In genomic region chr14:43790681-43791080, GRCh38 we compare ENCODE assay signal across 18 cellular contexts.
DNase-seq lines count a peak whose midpoint lies in the region; ATAC-seq and TF ChIP-seq lines count a peak whose summit lies in the region.
"Had no signal": no experiment of that assay in that cellular context is flagged by ENCODE, and none has a peak within 500 bp of the region (broad histone marks: within the 10 kb centered on the region; RNA-seq: fewer than 3 reads in every experiment).

No MANE protein-coding gene starts in this region.

- intact Hi-C loops in PC-3 (cut with micrococcal nuclease), result loop anchor here (10.0 kb wide), 2 partner anchors 1566 to 1676 kb away; no protein-coding TSS in a partner anchor
- intact Hi-C loops in adrenal gland (cut with DNase I), result loop anchor here in 1 of 2 donors (10.0 kb wide), 1 partner anchor 286 kb away; no protein-coding TSS in a partner anchor

- no peak overlapping the region for H4K91ac ChIP-seq in trophoblast cell (ENCODE audit: low read depth, low read length)

- ATAC-seq in PC-3, result peak; percentile 77
- ATAC-seq in WTC11, result no peak
- ATAC-seq: CD8-positive, alpha-beta T cell; GM23338; HCT116 had no signal

- CTCF ChIA-PET in PC-3 (lab: Charles Lee) (no interaction called here), WTC11 (lab: Charles Lee) (no interaction called here)
- CTCF ChIA-PET in activated CD4-positive, alpha-beta memory T cell treated with anti-CD3 and anti-CD28 coated beads, Interleukin-2, amount 10 ng/mL, durations not matched to agents 7 days and 5 days (lab: Charles Lee), result no interaction called here

- H3K14ac ChIP-seq in trophoblast cell (ENCODE audit: low read length), result no peak overlapping the region

- no peak overlapping the region for H2BK5ac ChIP-seq in trophoblast cell (ENCODE audit: low read depth, low read length, poor library complexity)

- no peak overlapping the region for H4K12ac ChIP-seq in trophoblast cell (ENCODE audit: low read depth, low read length)

- 36 to 50% (median 45%) methylated on average over 4 of the region's 4 CpGs for WGBS in adrenal gland, 4 donors
- WGBS in trophoblast cell (ENCODE audit: extremely low coverage, insufficient coverage, insufficient read length), result no CpG with 5 or more reads among the region's 4 CpGs

- H2AFZ ChIP-seq in PC-3 (ENCODE audit: low read length), result peak overlapping the region; percentile 52; the same call in 1 of the 2 replicates
- H2AFZ ChIP-seq in trophoblast cell (ENCODE audit: insufficient read depth, low read length, poor library complexity), result no peak overlapping the region
- H2AFZ ChIP-seq: GM23338 had no signal

- DNase-seq in Daoy (ENCODE audit: low read depth), result peak; percentile 7
- peak; percentile 56 for DNase-seq in PC-3
- peak in 6 of 7 donors; percentile 9 to 53 (median 26) for DNase-seq in adrenal gland
- peak in 1 of 2 donors; percentile 2 for DNase-seq in trophoblast cell
- no peak for DNase-seq in DMS79 (lab: John Stamatoyannopoulos, UW)
- no peak for DNase-seq in WTC11 (ENCODE audit: low spot score)
- DNase-seq in activated CD4-positive, alpha-beta memory T cell treated with anti-CD3 and anti-CD28 coated beads, Interleukin-2, amount 10 ng/mL, durations not matched to agents 7 days and 5 days, result no peak
- DNase-seq: 8988T; Calu3; CD8-positive, alpha-beta T cell; DND-41; GDM1; H7; HFFc6 had no signal

- H3K4me2 ChIP-seq in PC-3 (ENCODE audit: low read length) (peak overlapping the region; percentile 36; the same call in 1 of the 2 replicates), trophoblast cell (ENCODE audit: low read length) (no peak overlapping the region)
- H3K4me2 ChIP-seq: BLaER1 treated with 17β-estradiol and CSF1 and Interleukin-3, amounts not matched to agents 10 nM and 100 nM; GM23338 had no signal

- H3K36me3 Mint-ChIP-seq in WTC11, result no peaks in the 10 kb centered on the region
- H3K36me3 Mint-ChIP-seq in activated CD4-positive, alpha-beta memory T cell treated with anti-CD3 and anti-CD28 coated beads, Interleukin-2, amount 10 ng/mL, durations not matched to agents 7 days and 5 days (ENCODE audit: low read depth), result no peaks in the 10 kb centered on the region
- H3K36me3 Mint-ChIP-seq: CD8-positive, alpha-beta T cell had no signal

- POLR2A ChIA-PET in PC-3 (lab: Charles Lee; ENCODE audit: unreplicated experiment), result no interaction called here
- POLR2A ChIA-PET in WTC11 (lab: Charles Lee), result no interaction called here
- POLR2A ChIA-PET in activated CD4-positive, alpha-beta memory T cell treated with anti-CD3 and anti-CD28 coated beads, Interleukin-2, amount 10 ng/mL, durations not matched to agents 7 days and 5 days (lab: Charles Lee), result no interaction called here

- H3F3A ChIP-seq in PC-3 (ENCODE audit: low read length, unreplicated experiment), result no peaks in the 10 kb centered on the region

- peaks cover 21% of the 10 kb centered on the region for H3K4me1 Mint-ChIP-seq in WTC11
- no peaks in the 10 kb centered on the region for H3K4me1 Mint-ChIP-seq in activated CD4-positive, alpha-beta memory T cell treated with anti-CD3 and anti-CD28 coated beads, Interleukin-2, amount 10 ng/mL, durations not matched to agents 7 days and 5 days
- H3K4me1 Mint-ChIP-seq: B cell had no signal

- no peaks in the 10 kb centered on the region for H3K36me3 ChIP-seq in PC-3 (ENCODE audit: low read depth, low read length)
- no peaks in the 10 kb centered on the region for H3K36me3 ChIP-seq in adrenal gland (replicated peaks in 1 of 2)
- no peaks in the 10 kb centered on the region for H3K36me3 ChIP-seq in trophoblast cell (ENCODE audit: control insufficient read depth in 1 of 2, insufficient read depth in 2 of 2, low read length in 2 of 2)
- H3K36me3 ChIP-seq: BLaER1 treated with 17β-estradiol and CSF1 and Interleukin-3, amounts not matched to agents 10 nM and 100 nM had no signal

- no peaks in the 10 kb centered on the region for H3K9me2 ChIP-seq in PC-3 (replicated peaks; ENCODE audit: low read length)

- H3K4ac ChIP-seq in trophoblast cell (ENCODE audit: low read depth, low read length), result no peak overlapping the region

- no peaks in the 10 kb centered on the region for H4K20me1 ChIP-seq in PC-3 (ENCODE audit: low read length)
- H4K20me1 ChIP-seq: BLaER1 treated with 17β-estradiol and CSF1 and Interleukin-3, amounts not matched to agents 10 nM and 100 nM had no signal

- no peaks in the 10 kb centered on the region for H3K4me1 ChIP-seq in PC-3 (ENCODE audit: insufficient read depth, low read length)
- no peaks in the 10 kb centered on the region for H3K4me1 ChIP-seq in adrenal gland (replicated peaks in 1 of 2)
- no peaks in the 10 kb centered on the region for H3K4me1 ChIP-seq in trophoblast cell (ENCODE audit: control insufficient read depth in 1 of 2, insufficient read depth in 2 of 2, low read length in 2 of 2)
- H3K4me1 ChIP-seq: BLaER1 treated with 17β-estradiol and CSF1 and Interleukin-3, amounts not matched to agents 10 nM and 100 nM had no signal

- H3K4me3 ChIP-seq in PC-3 (ENCODE audit: low read length) (no peak overlapping the region), adrenal gland (no peak overlapping the region), trophoblast cell (ENCODE audit: low read depth, low read length) (no peak overlapping the region)
- H3K4me3 ChIP-seq: BLaER1 treated with 17β-estradiol and CSF1 and Interleukin-3, amounts not matched to agents 10 nM and 100 nM; GM23338 had no signal

- H3K27ac Mint-ChIP-seq in WTC11, result no peak overlapping the region
- no peak overlapping the region for H3K27ac Mint-ChIP-seq in activated CD4-positive, alpha-beta memory T cell treated with anti-CD3 and anti-CD28 coated beads, Interleukin-2, amount 10 ng/mL, durations not matched to agents 7 days and 5 days
- H3K27ac Mint-ChIP-seq: B cell; CD8-positive, alpha-beta T cell; GM23338; HFFc6 had no signal

- H3K9ac ChIP-seq in PC-3 (ENCODE audit: low read length), result no peak overlapping the region
- no peak overlapping the region for H3K9ac ChIP-seq in trophoblast cell (ENCODE audit: low read length)
- H3K9ac ChIP-seq: BLaER1 treated with 17β-estradiol and CSF1 and Interleukin-3, amounts not matched to agents 10 nM and 100 nM had no signal

- no peak overlapping the region for H2BK12ac ChIP-seq in trophoblast cell (ENCODE audit: low read length)

- no TSS peak for BruUV-seq in PC-3 (replicated peaks; lab: Mats Ljungman, UMichigan)

- H3K9me3 ChIP-seq in PC-3 (ENCODE audit: low read length) (no peaks in the 10 kb centered on the region), adrenal gland (replicated peaks in 1 of 3) (no peaks in the 10 kb centered on the region), trophoblast cell (ENCODE audit: insufficient read depth, low read depth, low read length) (no peaks in the 10 kb centered on the region)
- H3K9me3 ChIP-seq: BLaER1 treated with 17β-estradiol and CSF1 and Interleukin-3, amounts not matched to agents 10 nM and 100 nM had no signal

- H3K27me3 ChIP-seq in PC-3 (ENCODE audit: low read length) (no peaks in the 10 kb centered on the region), adrenal gland (no peaks in the 10 kb centered on the region), trophoblast cell (ENCODE audit: insufficient read depth, low read length) (no peaks in the 10 kb centered on the region)
- H3K27me3 ChIP-seq: BLaER1 treated with 17β-estradiol and CSF1 and Interleukin-3, amounts not matched to agents 10 nM and 100 nM had no signal

- H3K18ac ChIP-seq in trophoblast cell (ENCODE audit: low read length), result no peak overlapping the region

- H3K79me1 ChIP-seq in trophoblast cell (ENCODE audit: low read length), result no peaks in the 10 kb centered on the region

- H3K27ac ChIP-seq in PC-3 (ENCODE audit: low read length) (no peak overlapping the region), adrenal gland (no peak overlapping the region), trophoblast cell (ENCODE audit: low read depth, low read length) (peak overlapping the region; percentile 78)
- H3K27ac ChIP-seq: BLaER1 treated with 17β-estradiol and CSF1 and Interleukin-3, amounts not matched to agents 10 nM and 100 nM had no signal

- no peak overlapping the region for H2BK120ac ChIP-seq in trophoblast cell (ENCODE audit: insufficient read depth, low read length, poor library complexity)

- no peaks in the 10 kb centered on the region for H3K79me2 ChIP-seq in PC-3 (ENCODE audit: low read length)
- H3K79me2 ChIP-seq in trophoblast cell (ENCODE audit: control insufficient read depth, insufficient read depth, low read length, poor library complexity), result no peaks in the 10 kb centered on the region

- no peak overlapping the region for H4K8ac ChIP-seq in trophoblast cell (ENCODE audit: low read depth, low read length)

- H3K9me3 Mint-ChIP-seq in WTC11, result peaks cover 5% of the 10 kb centered on the region
- peaks cover 3% of the 10 kb centered on the region for H3K9me3 Mint-ChIP-seq in activated CD4-positive, alpha-beta memory T cell treated with anti-CD3 and anti-CD28 coated beads, Interleukin-2, amount 10 ng/mL, durations not matched to agents 7 days and 5 days
- H3K9me3 Mint-ChIP-seq: CD8-positive, alpha-beta T cell; GM23338 had no signal

- H3K23ac ChIP-seq in trophoblast cell (ENCODE audit: low read length), result no peak overlapping the region

- H2AK5ac ChIP-seq in trophoblast cell (ENCODE audit: low read length), result no peak overlapping the region

- H3K27me3 Mint-ChIP-seq in WTC11 (ENCODE audit: low read depth), result no peaks in the 10 kb centered on the region
- no peaks in the 10 kb centered on the region for H3K27me3 Mint-ChIP-seq in activated CD4-positive, alpha-beta memory T cell treated with anti-CD3 and anti-CD28 coated beads, Interleukin-2, amount 10 ng/mL, durations not matched to agents 7 days and 5 days
- H3K27me3 Mint-ChIP-seq: B cell had no signal

- H3K4me3 Mint-ChIP-seq in WTC11, result no peak overlapping the region
- H3K4me3 Mint-ChIP-seq in activated CD4-positive, alpha-beta memory T cell treated with anti-CD3 and anti-CD28 coated beads, Interleukin-2, amount 10 ng/mL, durations not matched to agents 7 days and 5 days, result no peak overlapping the region
- H3K4me3 Mint-ChIP-seq: B cell; CD8-positive, alpha-beta T cell; GM23338; HFFc6 had no signal

- TF ChIP-seq CTCF in PC-3 (conservative IDR thresholded peaks at IDR 0.05; ENCODE audit: low read depth, low read length), result no peak
- no peak for TF ChIP-seq CTCF in adrenal gland (IDR thresholded peaks at IDR 0.05)
- TF ChIP-seq CTCF in WTC11 (IDR thresholded peaks at IDR 0.05), result no peak

- no peak for TF ChIP-seq POLR2A in adrenal gland (IDR thresholded peaks at IDR 0.05)

TF ChIP-seq in WTC11, 78 proteins besides CTCF, POLR2A, EP300 and RAD21 (continues in another document):
- TF ChIP-seq GTF2I (CRISPR knock-in tag; conservative IDR thresholded peaks at IDR 0.05) (no peak), CREM (CRISPR knock-in tag; IDR thresholded peaks at IDR 0.05) (no peak), ZMAT4 (CRISPR knock-in tag; IDR thresholded peaks at IDR 0.05) (no peak)

Comparison
In these comparisons a context has a peak if more than half of its experiments do, and no peak if none do; other contexts are left out.
1. DNase-seq: peak in Daoy (single experiment), PC-3 (single experiment) and adrenal gland (6 of 7); none in DMS79 (single experiment), WTC11 (single experiment) and activated CD4-positive, alpha-beta memory T cell treated with anti-CD3 and anti-CD28 coated beads, Interleukin-2, amount 10 ng/mL, durations not matched to agents 7 days and 5 days (single experiment).